ENCODE assay signal across 8 cellular contexts in genomic region chr2:30145826-30146336, GRCh38. TPM values are rescaled to one million over a fixed set of nuclear protein-coding genes. Genes with fewer than 3 reads are reported as not detected.
DNase-seq lines count a peak whose midpoint lies in the region; ATAC-seq, FAIRE-seq and TF ChIP-seq lines count a peak whose summit lies in the region.

No MANE protein-coding gene starts in this region.

- no CpG with 5 or more reads among the region's 8 CpGs for WGBS in trophoblast cell (ENCODE audit: extremely low coverage, insufficient coverage, insufficient read length)

- H4K91ac ChIP-seq in trophoblast cell (ENCODE audit: low read depth, low read length), result no peak overlapping the region

- no peaks in the 10 kb centered on the region for H3K36me3 ChIP-seq in DND-41 (ENCODE audit: insufficient read depth, low read length)
- peaks cover 25% of the 10 kb centered on the region for H3K36me3 ChIP-seq in RWPE2 (ENCODE audit: low read depth)
- no peaks in the 10 kb centered on the region for H3K36me3 ChIP-seq in trophoblast cell (ENCODE audit: control insufficient read depth in 1 of 2, insufficient read depth in 2 of 2, low read length in 2 of 2)

- H3K4ac ChIP-seq in trophoblast cell (ENCODE audit: low read depth, low read length), result no peak overlapping the region

- no peak overlapping the region for H3K14ac ChIP-seq in trophoblast cell (ENCODE audit: low read length)

- 0 out of 2 replicates have a peak overlapping the region, but pooled peaks have one; percentile 21 for H3K27ac ChIP-seq in DND-41 (ENCODE audit: low read length)
- H3K27ac ChIP-seq in RWPE2 (ENCODE audit: poor library complexity, severe bottlenecking), result no peak overlapping the region
- H3K27ac ChIP-seq in trophoblast cell (ENCODE audit: low read depth, low read length), result no peak overlapping the region

- no peak for TF ChIP-seq CTCF in DND-41 (IDR thresholded peaks at IDR 0.05; ENCODE audit: borderline replicate concordance, extremely low read depth, low read length, poor library complexity, severe bottlenecking)
- no peak for TF ChIP-seq CTCF in RWPE2 (IDR thresholded peaks at IDR 0.05; ENCODE audit: poor library complexity, severe bottlenecking)
- no peak for TF ChIP-seq CTCF in epithelial cell of proximal tubule (conservative IDR thresholded peaks at IDR 0.05; ENCODE audit: low read depth, low read length)

- peaks cover 9% of the 10 kb centered on the region for H4K20me1 ChIP-seq in DND-41 (ENCODE audit: insufficient read depth, low read length)

- H3K27me3 ChIP-seq in DND-41 (ENCODE audit: insufficient read depth, low read length, poor library complexity) (no peaks in the 10 kb centered on the region), RWPE2 (ENCODE audit: insufficient read depth, poor library complexity, severe bottlenecking) (no peaks in the 10 kb centered on the region), trophoblast cell (ENCODE audit: insufficient read depth, low read length) (no peaks in the 10 kb centered on the region)

- peaks cover 15% of the 10 kb centered on the region for H3K4me1 ChIP-seq in DND-41 (ENCODE audit: insufficient read depth, low read length)
- H3K4me1 ChIP-seq in RWPE2 (ENCODE audit: insufficient read depth, poor library complexity, severe bottlenecking), result peaks cover 23% of the 10 kb centered on the region
- peaks cover 4% of the 10 kb centered on the region in 2 experiments for H3K4me1 ChIP-seq in trophoblast cell (ENCODE audit: control insufficient read depth in 1 of 2, insufficient read depth in 2 of 2, low read length in 2 of 2)

- ATAC-seq in DND-41 (ENCODE audit: insufficient read depth, low read depth) (no peak), RWPE2 (ENCODE audit: low read depth) (no peak)

- no peaks in the 10 kb centered on the region; the same call in 1 of the 2 replicates for H3K79me2 ChIP-seq in DND-41 (ENCODE audit: insufficient read depth, low read length)
- peaks cover 8% of the 10 kb centered on the region for H3K79me2 ChIP-seq in trophoblast cell (ENCODE audit: control insufficient read depth, insufficient read depth, low read length, poor library complexity)

- H3K9me3 ChIP-seq in DND-41 (ENCODE audit: insufficient read depth, low read length, severe bottlenecking) (no peaks in the 10 kb centered on the region), RWPE2 (ENCODE audit: severe bottlenecking) (no peaks in the 10 kb centered on the region), trophoblast cell (ENCODE audit: insufficient read depth, low read depth, low read length) (no peaks in the 10 kb centered on the region)

- no peak overlapping the region for H2BK12ac ChIP-seq in trophoblast cell (ENCODE audit: low read length)

- H2AFZ ChIP-seq in DND-41 (ENCODE audit: low read depth, low read length), result peak overlapping the region; percentile 69
- H2AFZ ChIP-seq in trophoblast cell (ENCODE audit: insufficient read depth, low read length, poor library complexity), result peak overlapping the region; percentile 72

- peak overlapping the region; percentile 74 for H3K4me2 ChIP-seq in DND-41 (ENCODE audit: insufficient read depth, low read length)
- peak overlapping the region; percentile 96 for H3K4me2 ChIP-seq in trophoblast cell (ENCODE audit: low read length)

- H2BK120ac ChIP-seq in trophoblast cell (ENCODE audit: insufficient read depth, low read length, poor library complexity), result no peak overlapping the region

- no peak overlapping the region for H4K12ac ChIP-seq in trophoblast cell (ENCODE audit: low read depth, low read length)

- FAIRE-seq in H54 (lab: Jason Lieb, UNC), result no peak

- no peak overlapping the region for H2AK5ac ChIP-seq in trophoblast cell (ENCODE audit: low read length)

- no peak overlapping the region for H3K23ac ChIP-seq in trophoblast cell (ENCODE audit: low read length)

- peaks cover 12% of the 10 kb centered on the region for H3K79me1 ChIP-seq in trophoblast cell (ENCODE audit: low read length)

- no peak overlapping the region for H3K18ac ChIP-seq in trophoblast cell (ENCODE audit: low read length)

- H3K4me3 ChIP-seq in DND-41 (ENCODE audit: low read depth in 1 of 2, low read length in 2 of 2) (peak overlapping the region in 1 of 2 experiments; percentile 58; a peak in 2 of 4 replicates), RWPE2 (ENCODE audit: severe bottlenecking) (peak overlapping the region; percentile 27), epithelial cell of proximal tubule (ENCODE audit: low read depth, low read length) (peak overlapping the region; percentile 54), trophoblast cell (ENCODE audit: low read depth, low read length) (peak overlapping the region; percentile 49)

- TF ChIP-seq POLR2A in H54 (IDR thresholded peaks at IDR 0.05; ENCODE audit: low read depth, low read length), result no peak

- no peak overlapping the region for H2BK5ac ChIP-seq in trophoblast cell (ENCODE audit: low read depth, low read length, poor library complexity)

- peak overlapping the region; percentile 32 for H3K9ac ChIP-seq in DND-41 (ENCODE audit: low read depth, low read length)
- peak overlapping the region; percentile 48 for H3K9ac ChIP-seq in trophoblast cell (ENCODE audit: low read length)

- H4K8ac ChIP-seq in trophoblast cell (ENCODE audit: low read depth, low read length), result no peak overlapping the region

- DNase-seq in DND-41 (no peak), RWPE2 (ENCODE audit: low spot score) (no peak), epithelial cell of proximal tubule (ENCODE audit: low read depth) (no peak), trophoblast cell (peak; percentile 22 to 81), NCI-H524 (lab: John Stamatoyannopoulos, UW) (no peak), T1000 (lab: John Stamatoyannopoulos, UW) (no peak), H54 (ENCODE audit: insufficient read length, low spot score) (no peak)
- DNase-seq in effector CD4-positive, alpha-beta T cell, result no peak

RNA-seq across cellular contexts. Expression of gene YPEL5, which starts 0.9 kb away (rescaled TPM):
- 32.5 and 63.1 TPM in 2 replicates for total RNA-seq in epithelial cell of proximal tubule
- 103 and 105 TPM in 2 replicates for polyA plus RNA-seq in trophoblast cell (2013)

Comparison
In these comparisons a context has a peak if more than half of its experiments do, and no peak if none do; other contexts are left out.
1. DNase-seq: peak in trophoblast cell (2 of 2); none in DND-41 (single experiment), RWPE2 (single experiment), epithelial cell of proximal tubule (single experiment), NCI-H524 (0 of 2), T1000 (single experiment), effector CD4-positive, alpha-beta T cell (single experiment) and H54 (single experiment).